In genomic region chr1:95640746-95641145, GRCh38 we compare ENCODE assay signal across 13 cellular contexts.
DNase-seq lines count a peak whose midpoint lies in the region; ATAC-seq and TF ChIP-seq lines count a peak whose summit lies in the region.
"Had no signal": no experiment of that assay in that cellular context is flagged by ENCODE, and none has a peak within 500 bp of the region (broad histone marks: within the 10 kb centered on the region; RNA-seq: fewer than 3 reads in every experiment).

No MANE protein-coding gene starts in this region.

- TF ChIP-seq CTCF in glutamatergic neuron (IDR thresholded peaks at IDR 0.05; ENCODE audit: partially characterized antibody, unreplicated experiment), result no peak
- TF ChIP-seq CTCF in gastrocnemius medialis (IDR thresholded peaks at IDR 0.05 in 4 of 5, conservative IDR thresholded peaks at IDR 0.05 in 1 of 5), result no peak

- no peak overlapping the region for H3K4me3 ChIP-seq in gastrocnemius medialis

- no peak overlapping the region for H3K27ac Mint-ChIP-seq in glutamatergic neuron (ENCODE audit: unreplicated experiment)
- H3K27ac Mint-ChIP-seq: activated CD4-positive, alpha-beta T cell treated with anti-CD3 and anti-CD28 coated beads, Interleukin-2, amount 10 ng/mL, durations not matched to agents 7 days and 5 days; activated T-helper 2 cell treated with anti-CD3 and anti-CD28 coated beads, Interferon-gamma antibody, Interleukin-2, Interleukin-4, amounts not matched to agents 10 μg/mL and 5 μg/mL and 100 μg/mL, durations not matched to agents 14 hours and 24 hours and 36 hours; stimulated activated memory B cell treated with anti-CD40 and anti-IgM and Interleukin-4, amounts not matched to agents 10 μg/mL and 1 μg/mL and 100 μg/mL, for 72 hours had no signal

- H3K4me1 ChIP-seq in gastrocnemius medialis, result no peaks in the 10 kb centered on the region

- H3K27me3 Mint-ChIP-seq in glutamatergic neuron (ENCODE audit: unreplicated experiment), result no peaks in the 10 kb centered on the region
- H3K27me3 Mint-ChIP-seq: activated CD4-positive, alpha-beta T cell treated with anti-CD3 and anti-CD28 coated beads, Interleukin-2, amount 10 ng/mL, durations not matched to agents 7 days and 5 days; central memory CD8-positive, alpha-beta T cell; stimulated activated memory B cell treated with anti-CD40 and anti-IgM and Interleukin-4, amounts not matched to agents 10 μg/mL and 1 μg/mL and 100 μg/mL, for 72 hours had no signal

- intact Hi-C loops in gastrocnemius medialis (cut with DNase I; ENCODE audit: low total_unique reads), result loop anchor here (10.0 kb wide), 1 partner anchor 644 kb away; no protein-coding TSS in a partner anchor

- H3K27me3 ChIP-seq in gastrocnemius medialis, result no peaks in the 10 kb centered on the region

- in situ Hi-C loops in gastrocnemius medialis (cut with MboI; ENCODE audit: low sequenced_read_pairs in 4 of 4), result no loop called here

- H3K9me3 ChIP-seq in gastrocnemius medialis, result no peaks in the 10 kb centered on the region

- H3K27ac ChIP-seq in gastrocnemius medialis, result no peak overlapping the region

- H3K9me3 Mint-ChIP-seq in glutamatergic neuron (ENCODE audit: unreplicated experiment), result peaks cover 2% of the 10 kb centered on the region
- H3K9me3 Mint-ChIP-seq: stimulated activated memory B cell treated with anti-CD40 and anti-IgM and Interleukin-4, amounts not matched to agents 10 μg/mL and 1 μg/mL and 100 μg/mL, for 72 hours had no signal

- peaks cover 10% of the 10 kb centered on the region for H3K4me1 Mint-ChIP-seq in glutamatergic neuron (ENCODE audit: low read depth, unreplicated experiment)
- H3K4me1 Mint-ChIP-seq: activated CD4-positive, alpha-beta T cell treated with anti-CD3 and anti-CD28 coated beads, Interleukin-2, amount 10 ng/mL, durations not matched to agents 7 days and 5 days; central memory CD8-positive, alpha-beta T cell; stimulated activated memory B cell treated with anti-CD40 and anti-IgM and Interleukin-4, amounts not matched to agents 10 μg/mL and 1 μg/mL and 100 μg/mL, for 72 hours had no signal

- no peak overlapping the region for H3K4me3 Mint-ChIP-seq in glutamatergic neuron (ENCODE audit: unreplicated experiment)
- H3K4me3 Mint-ChIP-seq: activated CD4-positive, alpha-beta T cell treated with anti-CD3 and anti-CD28 coated beads, Interleukin-2, amount 10 ng/mL, durations not matched to agents 7 days and 5 days; central memory CD8-positive, alpha-beta T cell; stimulated activated memory B cell treated with anti-CD40 and anti-IgM and Interleukin-4, amounts not matched to agents 10 μg/mL and 1 μg/mL and 100 μg/mL, for 72 hours had no signal

- no peak for TF ChIP-seq POLR2A in gastrocnemius medialis (IDR thresholded peaks at IDR 0.05)

- ATAC-seq in SK-N-SH treated with all-trans-retinoic acid at 6 μM for 48 hours (no peak; the same call in 2 of the 3 replicates), gastrocnemius medialis (no peak)
- ATAC-seq: stimulated activated memory B cell treated with anti-CD40 and anti-IgM and Interleukin-4, amounts not matched to agents 10 μg/mL and 1 μg/mL and 100 μg/mL, for 72 hours had no signal

- DNase-seq in COLO668 (lab: John Stamatoyannopoulos, UW; ENCODE audit: unreplicated experiment), result peak; percentile 72
- DNase-seq in NCI-H128 (lab: John Stamatoyannopoulos, UW; ENCODE audit: unreplicated experiment), result peak; percentile 37
- peak; percentile 19 for DNase-seq in left kidney (ENCODE audit: low read depth, low spot score)
- DNase-seq in activated gamma-delta T cell treated with Interleukin-2 at 50 U/mL for 16 hours, result no peak
- no peak for DNase-seq in glutamatergic neuron
- no peak for DNase-seq in gastrocnemius medialis
- DNase-seq in activated gamma-delta T cell (lab: John Stamatoyannopoulos, UW), result no peak
- DNase-seq: activated CD4-positive, alpha-beta T cell treated with anti-CD3 and anti-CD28 coated beads, Interleukin-2, amount 10 ng/mL, durations not matched to agents 7 days and 5 days; stimulated activated CD4-positive, alpha-beta T cell treated with anti-CD3 and anti-CD28 coated beads, Interleukin-2, amount 100 ng/mL, for 24 hours had no signal

- H3K36me3 Mint-ChIP-seq in glutamatergic neuron (ENCODE audit: unreplicated experiment), result peaks cover 15% of the 10 kb centered on the region
- H3K36me3 Mint-ChIP-seq: stimulated activated memory B cell treated with anti-CD40 and anti-IgM and Interleukin-4, amounts not matched to agents 10 μg/mL and 1 μg/mL and 100 μg/mL, for 72 hours had no signal

- no peaks in the 10 kb centered on the region for H3K36me3 ChIP-seq in gastrocnemius medialis

TF ChIP-seq in SK-N-SH treated with all-trans-retinoic acid at 6 μM for 48 hours, 23 proteins besides CTCF, POLR2A, EP300 and RAD21:
- TF ChIP-seq ZNF70 (CRISPR knock-in tag; IDR thresholded peaks at IDR 0.05) (0 out of 2 replicates have a peak, but pooled peaks have one; percentile 3), ISL1 (CRISPR knock-in tag; IDR thresholded peaks at IDR 0.05) (peak; percentile 27), ZC3H10 (CRISPR knock-in tag; IDR thresholded peaks at IDR 0.05) (no peak), TSHZ2 (CRISPR knock-in tag; IDR thresholded peaks at IDR 0.05) (peak; percentile 44; the same call in 1 of the 2 replicates)

Comparison
In these comparisons a context has a peak if more than half of its experiments do, and no peak if none do; other contexts are left out.
1. DNase-seq: peak in COLO668 (single experiment), NCI-H128 (single experiment) and left kidney (single experiment); none in activated gamma-delta T cell treated with Interleukin-2 at 50 U/mL for 16 hours (single experiment), glutamatergic neuron (single experiment), gastrocnemius medialis (0 of 2) and activated gamma-delta T cell (single experiment).